Comparison of ENCODE assay signal across 18 cellular contexts in genomic region chr20:63092660-63093215, GRCh38.
DNase-seq lines count a peak whose midpoint lies in the region; ATAC-seq, FAIRE-seq and TF ChIP-seq lines count a peak whose summit lies in the region.
"Had no signal": no experiment of that assay in that cellular context is flagged by ENCODE, and none has a peak within 500 bp of the region (broad histone marks: within the 10 kb centered on the region; RNA-seq: fewer than 3 reads in every experiment).

No MANE protein-coding gene starts in this region.

- H3K27ac Mint-ChIP-seq in activated naive CD8-positive, alpha-beta T cell treated with anti-CD3 and anti-CD28 coated beads, Interleukin-2, amount 10 ng/mL, durations not matched to agents 7 days and 5 days: no peak overlapping the region
- no peak overlapping the region for H3K27ac Mint-ChIP-seq in activated naive CD8-positive, alpha-beta T cell treated with anti-CD3 and anti-CD28 coated beads for 36 hours
- peak overlapping the region; percentile 79; the same call in 1 of the 2 replicates for H3K27ac Mint-ChIP-seq in WTC11
- H3K27ac Mint-ChIP-seq in type B pancreatic cell: no peak overlapping the region
- H3K27ac Mint-ChIP-seq: activated T-helper 1 cell treated with anti-CD3 and anti-CD28 coated beads, Interleukin-12 subunit alpha, Interleukin-12 subunit beta, Interleukin-2, Interleukin-4 antibody, amounts not matched to agents 30 ng/mL and 10 ng/mL and 1 ng/mL, durations not matched to agents 14 hours and 24 hours and 36 hours; naive thymus-derived CD4-positive, alpha-beta T cell; T-helper 2 cell treated with Interferon-gamma antibody and Interleukin-4, amounts not matched to agents 5 μg/mL and 100 μg/mL, for 36 hours had no signal

- peak; percentile 23 for DNase-seq in activated naive CD8-positive, alpha-beta T cell treated with anti-CD3 and anti-CD28 coated beads, Interleukin-2, amount 10 ng/mL, durations not matched to agents 7 days and 5 days
- DNase-seq in activated naive CD8-positive, alpha-beta T cell treated with anti-CD3 and anti-CD28 coated beads for 36 hours: no peak
- DNase-seq in WTC11 (ENCODE audit: low spot score) (peak; percentile 8), kidney (peak; percentile 40), type B pancreatic cell (ENCODE audit: extremely low spot score, unreplicated experiment) (peak; percentile 64), GM23248 (no peak), mesendoderm (no peak), NCI-H748 (lab: John Stamatoyannopoulos, UW; ENCODE audit: unreplicated experiment) (no peak)
- DNase-seq: foreskin melanocyte; NCI-H146; NK-92 treated with Interleukin-12 subunit alpha and Interleukin-12 subunit beta, amount 100 ng/mL, for 24 hours; SIG-M5 had no signal

- H2BK120ac ChIP-seq in mesendoderm (ENCODE audit: low read depth, low read length): no peak overlapping the region

- H3K9me3 ChIP-seq in kidney (ENCODE audit: control insufficient read depth in 1 of 2, low read length in 2 of 2) (no peaks in the 10 kb centered on the region), GM23248 (ENCODE audit: low read depth) (no peaks in the 10 kb centered on the region)
- H3K9me3 ChIP-seq: ascending aorta, HAP-1 had no signal

- no peak overlapping the region for H2BK15ac ChIP-seq in mesendoderm (replicated peaks; ENCODE audit: low read depth)

- H3K79me2 ChIP-seq in GM23248 (ENCODE audit: insufficient read depth) (no peaks in the 10 kb centered on the region), mesendoderm (ENCODE audit: control insufficient read depth, insufficient read depth, low read length) (no peaks in the 10 kb centered on the region)

- H3K27me3 Mint-ChIP-seq in activated naive CD8-positive, alpha-beta T cell treated with anti-CD3 and anti-CD28 coated beads, Interleukin-2, amount 10 ng/mL, durations not matched to agents 7 days and 5 days: peaks cover 4% of the 10 kb centered on the region
- H3K27me3 Mint-ChIP-seq in activated naive CD8-positive, alpha-beta T cell treated with anti-CD3 and anti-CD28 coated beads for 36 hours: peaks cover 4% of the 10 kb centered on the region
- H3K27me3 Mint-ChIP-seq in WTC11 (ENCODE audit: low read depth): no peaks in the 10 kb centered on the region
- H3K27me3 Mint-ChIP-seq in type B pancreatic cell: peaks cover 45% of the 10 kb centered on the region

- CTCF ChIA-PET in WTC11 (lab: Charles Lee): interaction anchor here (0.8 to 0.9 kb wide), 2 partner anchors 8 to 80 kb away, joined by 3 read pairs; no protein-coding TSS in a partner anchor

- H3K4me3 ChIP-seq in kidney (ENCODE audit: low read length in 2 of 2) (no peak overlapping the region), GM23248 (no peak overlapping the region), mesendoderm (ENCODE audit: low read length) (no peak overlapping the region)
- H3K4me3 ChIP-seq: ascending aorta, HAP-1 had no signal

- H4K8ac ChIP-seq in mesendoderm (ENCODE audit: low read depth, low read length): no peak overlapping the region

- H3K36me3 Mint-ChIP-seq in activated naive CD8-positive, alpha-beta T cell treated with anti-CD3 and anti-CD28 coated beads, Interleukin-2, amount 10 ng/mL, durations not matched to agents 7 days and 5 days: no peaks in the 10 kb centered on the region
- no peaks in the 10 kb centered on the region for H3K36me3 Mint-ChIP-seq in activated naive CD8-positive, alpha-beta T cell treated with anti-CD3 and anti-CD28 coated beads for 36 hours
- H3K36me3 Mint-ChIP-seq in WTC11: no peaks in the 10 kb centered on the region
- no peaks in the 10 kb centered on the region for H3K36me3 Mint-ChIP-seq in type B pancreatic cell
- H3K36me3 Mint-ChIP-seq: naive thymus-derived CD4-positive, alpha-beta T cell had no signal

- no peak overlapping the region for H3K56ac ChIP-seq in mesendoderm (ENCODE audit: low read length)

- H3K4ac ChIP-seq in mesendoderm (ENCODE audit: low read depth, low read length): no peak overlapping the region

- H3K9me2 ChIP-seq in GM23248 (ENCODE audit: insufficient read depth): no peaks in the 10 kb centered on the region

- H3K9ac ChIP-seq in kidney (ENCODE audit: low read length in 2 of 2): no peak overlapping the region
- H3K9ac ChIP-seq in GM23248: no peak overlapping the region
- H3K9ac ChIP-seq in mesendoderm (ENCODE audit: low read length): no peak overlapping the region

- no peaks in the 10 kb centered on the region for H4K20me1 ChIP-seq in GM23248 (ENCODE audit: insufficient read depth)

- no peak overlapping the region for H3K23ac ChIP-seq in mesendoderm (ENCODE audit: low read length)

- H3K27me3 ChIP-seq in GM23248 (replicated peaks; ENCODE audit: insufficient read depth): peaks cover 21% of the 10 kb centered on the region
- no peaks in the 10 kb centered on the region for H3K27me3 ChIP-seq in mesendoderm (ENCODE audit: insufficient read depth, low read length, poor library complexity)
- H3K27me3 ChIP-seq: ascending aorta had no signal

- H3K27ac ChIP-seq in kidney (ENCODE audit: low read depth in 2 of 2, low read length in 2 of 2) (no peak overlapping the region), GM23248 (no peak overlapping the region), mesendoderm (ENCODE audit: low read depth, low read length) (no peak overlapping the region)
- H3K27ac ChIP-seq: ascending aorta had no signal

- H3K36me3 ChIP-seq in kidney (ENCODE audit: control insufficient read depth in 1 of 2, insufficient read depth in 2 of 2, low read length in 2 of 2): no peaks in the 10 kb centered on the region
- no peaks in the 10 kb centered on the region for H3K36me3 ChIP-seq in GM23248 (ENCODE audit: low read depth)
- H3K36me3 ChIP-seq in mesendoderm (ENCODE audit: control insufficient read depth, insufficient read depth, low read length): no peaks in the 10 kb centered on the region
- H3K36me3 ChIP-seq: ascending aorta, HAP-1 had no signal

- no peaks in the 10 kb centered on the region for H3K9me3 Mint-ChIP-seq in activated naive CD8-positive, alpha-beta T cell treated with anti-CD3 and anti-CD28 coated beads, Interleukin-2, amount 10 ng/mL, durations not matched to agents 7 days and 5 days
- no peaks in the 10 kb centered on the region for H3K9me3 Mint-ChIP-seq in activated naive CD8-positive, alpha-beta T cell treated with anti-CD3 and anti-CD28 coated beads for 36 hours
- H3K9me3 Mint-ChIP-seq in WTC11: no peaks in the 10 kb centered on the region
- no peaks in the 10 kb centered on the region for H3K9me3 Mint-ChIP-seq in type B pancreatic cell
- H3K9me3 Mint-ChIP-seq: activated T-helper 1 cell treated with anti-CD3 and anti-CD28 coated beads, Interleukin-12 subunit alpha, Interleukin-12 subunit beta, Interleukin-2, Interleukin-4 antibody, amounts not matched to agents 30 ng/mL and 10 ng/mL and 1 ng/mL, durations not matched to agents 14 hours and 24 hours and 36 hours; naive thymus-derived CD4-positive, alpha-beta T cell; T-helper 2 cell treated with Interferon-gamma antibody and Interleukin-4, amounts not matched to agents 5 μg/mL and 100 μg/mL, for 36 hours had no signal

- POLR2A ChIA-PET in activated naive CD8-positive, alpha-beta T cell treated with anti-CD3 and anti-CD28 coated beads, Interleukin-2, amount 10 ng/mL, durations not matched to agents 7 days and 5 days (lab: Charles Lee): no interaction called here
- POLR2A ChIA-PET in WTC11 (lab: Charles Lee): no interaction called here

- FAIRE-seq in kidney (lab: Jason Lieb, UNC): no peak
- FAIRE-seq: colon had no signal

- H3K4me1 Mint-ChIP-seq in activated naive CD8-positive, alpha-beta T cell treated with anti-CD3 and anti-CD28 coated beads, Interleukin-2, amount 10 ng/mL, durations not matched to agents 7 days and 5 days: no peaks in the 10 kb centered on the region
- no peaks in the 10 kb centered on the region for H3K4me1 Mint-ChIP-seq in activated naive CD8-positive, alpha-beta T cell treated with anti-CD3 and anti-CD28 coated beads for 36 hours
- H3K4me1 Mint-ChIP-seq in WTC11: no peaks in the 10 kb centered on the region
- H3K4me1 Mint-ChIP-seq in type B pancreatic cell (ENCODE audit: unreplicated experiment): no peaks in the 10 kb centered on the region

- H2BK5ac ChIP-seq in mesendoderm (ENCODE audit: low read length): no peak overlapping the region

- H2AK5ac ChIP-seq in mesendoderm (ENCODE audit: low read length): no peak overlapping the region

- no peak overlapping the region for H3K4me2 ChIP-seq in GM23248 (ENCODE audit: unreplicated experiment)
- H3K4me2 ChIP-seq in mesendoderm (ENCODE audit: low read length): no peak overlapping the region

- in situ Hi-C loops in GM23248 (cut with MboI): no loop called here

- no peaks in the 10 kb centered on the region for H3K79me1 ChIP-seq in mesendoderm (ENCODE audit: low read length)

- intact Hi-C loops in kidney (cut with DNase I): no loop called here

- no peak overlapping the region for H3K18ac ChIP-seq in mesendoderm (ENCODE audit: low read length)

- no peak overlapping the region for H3K4me3 Mint-ChIP-seq in activated naive CD8-positive, alpha-beta T cell treated with anti-CD3 and anti-CD28 coated beads, Interleukin-2, amount 10 ng/mL, durations not matched to agents 7 days and 5 days
- no peak overlapping the region for H3K4me3 Mint-ChIP-seq in activated naive CD8-positive, alpha-beta T cell treated with anti-CD3 and anti-CD28 coated beads for 36 hours
- H3K4me3 Mint-ChIP-seq in WTC11 (no peak overlapping the region), type B pancreatic cell (no peak overlapping the region)
- H3K4me3 Mint-ChIP-seq: activated T-helper 1 cell treated with anti-CD3 and anti-CD28 coated beads, Interleukin-12 subunit alpha, Interleukin-12 subunit beta, Interleukin-2, Interleukin-4 antibody, amounts not matched to agents 30 ng/mL and 10 ng/mL and 1 ng/mL, durations not matched to agents 14 hours and 24 hours and 36 hours; T-helper 2 cell treated with Interferon-gamma antibody and Interleukin-4, amounts not matched to agents 5 μg/mL and 100 μg/mL, for 36 hours had no signal

- no peak for ATAC-seq in activated naive CD8-positive, alpha-beta T cell treated with anti-CD3 and anti-CD28 coated beads, Interleukin-2, amount 10 ng/mL, durations not matched to agents 7 days and 5 days (ENCODE audit: low read depth)
- ATAC-seq in WTC11: no peak
- ATAC-seq: naive thymus-derived CD4-positive, alpha-beta T cell had no signal

- 43 to 44% methylated on average over 20 to 25 of the region's 25 CpGs for WGBS in GM23248 (ENCODE audit: low coverage in 1 of 2, low lambda C conversion rate in 2 of 2, missing lambda C conversion rate in 2 of 2), 2 experiments
- no CpG with 5 or more reads among the region's 25 CpGs for WGBS in mesendoderm (ENCODE audit: extremely low coverage, insufficient coverage, low lambda C conversion rate)

- no peak overlapping the region for H4K5ac ChIP-seq in mesendoderm (ENCODE audit: low read length)

- no peak for TF ChIP-seq CTCF in WTC11 (IDR thresholded peaks at IDR 0.05)
- no peak for TF ChIP-seq CTCF in kidney (IDR thresholded peaks at IDR 0.05; ENCODE audit: borderline replicate concordance, extremely low read depth, insufficient read depth)
- TF ChIP-seq CTCF in type B pancreatic cell (conservative IDR thresholded peaks at IDR 0.05): no peak

- H2AFZ ChIP-seq in GM23248: no peak overlapping the region

- H3F3A ChIP-seq in GM23248 (ENCODE audit: insufficient read depth): no peaks in the 10 kb centered on the region

- H3K4me1 ChIP-seq in kidney (ENCODE audit: control insufficient read depth in 1 of 2, insufficient read depth in 1 of 2, low read depth in 1 of 2, low read length in 2 of 2) (no peaks in the 10 kb centered on the region), GM23248 (ENCODE audit: insufficient read depth) (no peaks in the 10 kb centered on the region), mesendoderm (ENCODE audit: control insufficient read depth, low read depth, low read length) (no peaks in the 10 kb centered on the region)
- H3K4me1 ChIP-seq: ascending aorta, HAP-1 had no signal

Comparison
In these comparisons a context has a peak if more than half of its experiments do, and no peak if none do; other contexts are left out.
1. DNase-seq: peak in activated naive CD8-positive, alpha-beta T cell treated with anti-CD3 and anti-CD28 coated beads, Interleukin-2, amount 10 ng/mL, durations not matched to agents 7 days and 5 days (single experiment), WTC11 (single experiment), kidney (single experiment) and type B pancreatic cell (single experiment); none in activated naive CD8-positive, alpha-beta T cell treated with anti-CD3 and anti-CD28 coated beads for 36 hours (single experiment), GM23248 (single experiment), mesendoderm (single experiment) and NCI-H748 (single experiment).